ENCODE assay signal across 9 cellular contexts in the genomic region with DNA sequence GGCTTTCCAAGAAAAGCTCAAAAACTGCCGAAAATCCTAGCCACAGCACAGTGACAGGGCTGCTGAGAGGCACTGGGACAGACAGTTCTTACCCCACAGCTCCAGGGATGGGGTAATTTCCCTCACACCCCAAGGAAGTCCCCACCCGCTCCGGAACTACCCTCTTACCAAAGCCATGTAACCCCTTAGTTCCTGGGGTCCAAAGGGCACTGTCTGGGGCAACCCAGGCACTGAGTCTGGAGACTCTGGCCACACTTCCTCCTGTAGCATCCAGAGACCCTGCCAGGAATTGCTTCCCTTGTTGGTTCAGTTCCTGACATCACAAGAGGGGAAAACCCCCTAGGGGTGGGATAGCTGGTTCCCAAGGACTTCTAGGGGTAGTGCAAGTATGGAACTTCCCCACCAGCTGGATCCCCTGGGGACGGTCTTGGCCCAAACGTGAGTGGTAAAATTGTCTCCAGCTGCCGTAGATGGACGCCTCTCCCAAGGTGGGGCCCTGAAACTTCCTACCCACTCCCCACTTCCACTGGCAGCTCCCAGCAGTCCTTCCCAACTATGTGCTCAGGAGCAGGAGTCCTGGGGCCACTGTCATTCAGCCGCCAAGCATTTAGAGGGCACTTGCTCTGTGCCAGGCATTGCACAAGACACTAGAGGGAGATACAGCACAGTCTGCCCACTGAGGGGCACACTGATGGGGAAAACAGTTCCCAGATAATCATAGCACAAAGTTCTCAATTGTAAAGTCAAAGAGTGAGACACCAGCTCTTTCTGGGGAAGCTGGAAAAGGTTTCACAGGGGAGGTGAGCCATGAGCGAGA. TPM values are rescaled to one million over a fixed set of nuclear protein-coding genes. Genes with fewer than 3 reads are reported as not detected.
DNase-seq lines count a peak whose midpoint lies in the region; ATAC-seq and TF ChIP-seq lines count a peak whose summit lies in the region.
"Had no signal": no experiment of that assay in that cellular context is flagged by ENCODE, and none has a peak within 500 bp of the region (broad histone marks: within the 10 kb centered on the region; RNA-seq: fewer than 3 reads in every experiment).

No MANE protein-coding gene starts in this region.

- H3K36me3 Mint-ChIP-seq in dendritic cell treated with granulocyte-macrophage colony-stimulating factor and Interleukin-4, amounts not matched to agents 40 ng/mL and 50 ng/mL, for 4 days (ENCODE audit: low read depth) = peaks cover 6% of the 10 kb centered on the region
- no peaks in the 10 kb centered on the region for H3K36me3 Mint-ChIP-seq in activated CD4-positive, alpha-beta T cell treated with anti-CD3 and anti-CD28 coated beads, Interleukin-2, amount 10 ng/mL, durations not matched to agents 24 days and 14 days (ENCODE audit: low read depth)

- H3K79me2 ChIP-seq in osteoblast (ENCODE audit: insufficient read depth, low read length) = no peaks in the 10 kb centered on the region

- H4K20me1 ChIP-seq in osteoblast (ENCODE audit: insufficient read depth, low read length) = no peaks in the 10 kb centered on the region

- no peak for ATAC-seq in HG02798 (IDR thresholded peaks at IDR 0.05; ENCODE audit: poor library complexity, unreplicated experiment)
- ATAC-seq in HG02571 (IDR thresholded peaks at IDR 0.05; ENCODE audit: unreplicated experiment) = no peak
- ATAC-seq: activated CD4-positive, CD25-positive, alpha-beta regulatory T cell treated with anti-CD3 and anti-CD28 coated beads, Interleukin-2, amount 50 U/mL, for 24 hours had no signal

- peaks cover 2% of the 10 kb centered on the region for H3K4me1 ChIP-seq in osteoblast (ENCODE audit: insufficient read depth, low read length)

- no peaks in the 10 kb centered on the region for H3K9me3 ChIP-seq in osteoblast (ENCODE audit: low read depth, low read length)

- H3K4me3 ChIP-seq in GM12865 (ENCODE audit: low read depth, low read length) (no peak overlapping the region), osteoblast (ENCODE audit: insufficient read depth, low read length) (no peak overlapping the region)

- H2AFZ ChIP-seq in osteoblast (ENCODE audit: low read length) = no peak overlapping the region

- peaks cover 8% of the 10 kb centered on the region for H3K9me3 Mint-ChIP-seq in dendritic cell treated with granulocyte-macrophage colony-stimulating factor and Interleukin-4, amounts not matched to agents 40 ng/mL and 50 ng/mL, for 4 days
- no peaks in the 10 kb centered on the region for H3K9me3 Mint-ChIP-seq in activated CD4-positive, alpha-beta T cell treated with anti-CD3 and anti-CD28 coated beads, Interleukin-2, amount 10 ng/mL, durations not matched to agents 24 days and 14 days

- peak; percentile 55 for TF ChIP-seq CTCF in GM12865 (IDR thresholded peaks at IDR 0.05; ENCODE audit: insufficient read depth, low read depth, low read length, missing control alignments)
- peak; percentile 42 for TF ChIP-seq CTCF in osteoblast (IDR thresholded peaks at IDR 0.05; ENCODE audit: extremely low read depth, low read depth, low read length)

- H3K27ac Mint-ChIP-seq in dendritic cell treated with granulocyte-macrophage colony-stimulating factor and Interleukin-4, amounts not matched to agents 40 ng/mL and 50 ng/mL, for 4 days = peak overlapping the region; percentile 69
- no peak overlapping the region for H3K27ac Mint-ChIP-seq in activated CD4-positive, alpha-beta T cell treated with anti-CD3 and anti-CD28 coated beads, Interleukin-2, amount 10 ng/mL, durations not matched to agents 24 days and 14 days

- H3K27ac ChIP-seq in osteoblast (ENCODE audit: low read depth, low read length) = no peak overlapping the region

- intact Hi-C loops in dendritic cell treated with granulocyte-macrophage colony-stimulating factor and Interleukin-4, amounts not matched to agents 40 ng/mL and 50 ng/mL, for 4 days (cut with micrococcal nuclease) = loop anchor here (1.0 to 5.0 kb wide), 4 partner anchors 18 to 618 kb away; partner anchors contain the start of gene HCK
- intact Hi-C loops in activated CD4-positive, alpha-beta T cell treated with anti-CD3 and anti-CD28 coated beads, Interleukin-2, amount 10 ng/mL, durations not matched to agents 24 days and 14 days (cut with micrococcal nuclease) = loop anchor here (5.0 to 10.0 kb wide), 2 partner anchors 182 to 210 kb away; no protein-coding TSS in a partner anchor

- H3K36me3 ChIP-seq in osteoblast (ENCODE audit: insufficient read depth, low read length) = no peaks in the 10 kb centered on the region

- no peak overlapping the region for H3K4me3 Mint-ChIP-seq in dendritic cell treated with granulocyte-macrophage colony-stimulating factor and Interleukin-4, amounts not matched to agents 40 ng/mL and 50 ng/mL, for 4 days
- H3K4me3 Mint-ChIP-seq in activated CD4-positive, alpha-beta T cell treated with anti-CD3 and anti-CD28 coated beads, Interleukin-2, amount 10 ng/mL, durations not matched to agents 24 days and 14 days = no peak overlapping the region

- DNase-seq in GM12865 (ENCODE audit: low read depth) (peak; percentile 56), MV-4-11 (lab: John Stamatoyannopoulos, UW) (peak; percentile 60), osteoblast (ENCODE audit: insufficient read length, low spot score, missing footprints) (peak; percentile 68), LoVo (ENCODE audit: low spot score) (no peak)
- no peak for DNase-seq in activated CD4-positive, alpha-beta T cell treated with anti-CD3 and anti-CD28 coated beads, Interleukin-2, amount 10 ng/mL, durations not matched to agents 24 days and 14 days

- H3K4me2 ChIP-seq in osteoblast (ENCODE audit: insufficient read depth, low read length) = no peak overlapping the region

- H3K27me3 Mint-ChIP-seq in dendritic cell treated with granulocyte-macrophage colony-stimulating factor and Interleukin-4, amounts not matched to agents 40 ng/mL and 50 ng/mL, for 4 days = peaks cover 3% of the 10 kb centered on the region
- peaks cover 46% of the 10 kb centered on the region for H3K27me3 Mint-ChIP-seq in activated CD4-positive, alpha-beta T cell treated with anti-CD3 and anti-CD28 coated beads, Interleukin-2, amount 10 ng/mL, durations not matched to agents 24 days and 14 days

- peaks cover 49% of the 10 kb centered on the region for H3K27me3 ChIP-seq in osteoblast (ENCODE audit: insufficient read depth, low read length)

- H3K4me1 Mint-ChIP-seq in dendritic cell treated with granulocyte-macrophage colony-stimulating factor and Interleukin-4, amounts not matched to agents 40 ng/mL and 50 ng/mL, for 4 days (ENCODE audit: low read depth) = peaks cover 80% of the 10 kb centered on the region
- H3K4me1 Mint-ChIP-seq in activated CD4-positive, alpha-beta T cell treated with anti-CD3 and anti-CD28 coated beads, Interleukin-2, amount 10 ng/mL, durations not matched to agents 24 days and 14 days = peaks cover 2% of the 10 kb centered on the region

RNA-seq across cellular contexts. Expression of gene HCK, which starts 17.3 kb away (rescaled TPM):
- 0.36 TPM in 1 of 2 replicates, not detected in the other for total RNA-seq in osteoblast
- not detected in 2 replicates for total RNA-seq in activated CD4-positive, alpha-beta T cell treated with anti-CD3 and anti-CD28 coated beads, Interleukin-2, amount 10 ng/mL, durations not matched to agents 24 days and 14 days

RNA-seq across cellular contexts. Expression of gene CCM2L, which starts 24.6 kb away (rescaled TPM):
- total RNA-seq in osteoblast = not detected in 2 replicates
- not detected in 2 replicates for total RNA-seq in activated CD4-positive, alpha-beta T cell treated with anti-CD3 and anti-CD28 coated beads, Interleukin-2, amount 10 ng/mL, durations not matched to agents 24 days and 14 days

Comparison
In these comparisons a context has a peak if more than half of its experiments do, and no peak if none do; other contexts are left out.
1. DNase-seq: peak in GM12865 (single experiment), MV-4-11 (single experiment) and osteoblast (single experiment); none in activated CD4-positive, alpha-beta T cell treated with anti-CD3 and anti-CD28 coated beads, Interleukin-2, amount 10 ng/mL, durations not matched to agents 24 days and 14 days (single experiment) and LoVo (single experiment).